ENCODE assay signal across 22 cellular contexts in the genomic region with DNA sequence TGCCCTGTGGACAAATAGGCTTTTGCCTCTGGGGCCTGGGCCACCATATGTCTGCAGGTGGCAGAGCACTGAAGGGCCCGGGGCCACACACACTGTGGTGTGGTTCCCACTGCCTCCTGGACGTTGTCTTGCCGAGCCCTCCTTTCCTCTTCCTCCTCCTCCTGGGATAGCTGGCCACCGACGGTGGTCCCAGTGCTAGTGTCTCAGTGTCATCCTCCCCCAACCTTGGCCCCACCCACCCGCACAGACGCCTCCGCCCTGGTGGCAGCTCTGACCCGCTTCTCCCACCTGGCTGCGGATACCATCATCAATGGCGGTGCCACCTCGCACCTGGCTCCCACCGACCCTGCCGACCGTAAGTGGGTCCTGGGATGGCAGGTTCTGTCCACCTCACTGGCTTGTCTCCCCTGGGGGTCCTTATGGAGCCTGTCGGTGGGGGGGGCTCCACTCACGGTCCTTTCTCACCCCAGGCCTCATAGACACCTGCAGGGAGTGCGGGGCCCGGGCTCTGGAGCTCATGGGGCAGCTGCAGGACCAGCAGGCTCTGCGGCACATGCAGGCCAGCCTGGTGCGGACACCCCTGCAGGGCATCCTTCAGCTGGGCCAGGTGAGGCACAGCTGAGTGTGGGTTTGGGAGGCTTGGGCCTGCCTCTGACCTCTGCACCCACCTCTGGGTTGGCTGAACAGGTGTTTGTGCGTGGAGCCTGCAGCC. TPM values are rescaled to one million over a fixed set of nuclear protein-coding genes. Genes with fewer than 3 reads are reported as not detected.
DNase-seq lines count a peak whose midpoint lies in the region; ATAC-seq, FAIRE-seq and TF ChIP-seq lines count a peak whose summit lies in the region.
"Had no signal": no experiment of that assay in that cellular context is flagged by ENCODE, and none has a peak within 500 bp of the region (broad histone marks: within the 10 kb centered on the region; RNA-seq: fewer than 3 reads in every experiment).

No MANE protein-coding gene starts in this region.

- no peaks in the 10 kb centered on the region for H3K9me3 ChIP-seq in K562 (replicated peaks; ENCODE audit: control insufficient read depth, insufficient read depth, low read depth, low read length)
- H3K9me3 ChIP-seq in osteoblast (ENCODE audit: low read depth, low read length): no peaks in the 10 kb centered on the region
- H3K9me3 ChIP-seq: HAP-1, Peyer's patch had no signal

- 0 out of 2 replicates have a peak, but pooled peaks cover 3% of the 10 kb centered on the region for H4K20me1 ChIP-seq in K562 (replicated peaks; ENCODE audit: control insufficient read depth, insufficient read depth, low read length)
- no peaks in the 10 kb centered on the region for H4K20me1 ChIP-seq in osteoblast (ENCODE audit: insufficient read depth, low read length)

- no peak for TF ChIP-seq POLR2A in K562 (conservative IDR thresholded peaks at IDR 0.05)

- BruUV-seq in K562 (replicated peaks; lab: Mats Ljungman, UMichigan): no TSS peak

- no peak for TF ChIP-seq CTCF in K562 (IDR thresholded peaks at IDR 0.05 in 2 of 3, conservative IDR thresholded peaks at IDR 0.05 in 1 of 3; ENCODE audit: insufficient read depth in 2 of 3, low read depth in 1 of 3, low read length in 3 of 3)
- no peak for TF ChIP-seq CTCF in osteoblast (IDR thresholded peaks at IDR 0.05; ENCODE audit: extremely low read depth, low read depth, low read length)
- no peak for TF ChIP-seq CTCF in GM13977 (IDR thresholded peaks at IDR 0.05; ENCODE audit: extremely low read depth, insufficient read depth, missing control alignments)

- no peak overlapping the region for H3K9ac ChIP-seq in K562 (ENCODE audit: insufficient read depth in 1 of 2, low read depth in 2 of 2, low read length in 2 of 2)

- no peak overlapping the region for H2AFZ ChIP-seq in K562 (ENCODE audit: low read depth, low read length)
- no peak overlapping the region for H2AFZ ChIP-seq in osteoblast (ENCODE audit: low read length)

- H3K79me2 ChIP-seq in K562 (ENCODE audit: control insufficient read depth, insufficient read depth, low read length) (no peaks in the 10 kb centered on the region), osteoblast (ENCODE audit: insufficient read depth, low read length) (no peaks in the 10 kb centered on the region)

- H3K36me3 ChIP-seq in H7 (replicated peaks; ENCODE audit: control insufficient read depth, insufficient read depth, low read length) (no peaks in the 10 kb centered on the region; the same call in 1 of the 2 replicates), K562 (ENCODE audit: control insufficient read depth, insufficient read depth, low read length) (peaks cover 10% of the 10 kb centered on the region; the same call in 1 of the 3 replicates), osteoblast (ENCODE audit: insufficient read depth, low read length) (no peaks in the 10 kb centered on the region)

- H3K4me1 ChIP-seq in K562 (replicated peaks in 1 of 2; ENCODE audit: control insufficient read depth in 2 of 2, insufficient read depth in 2 of 2, low read length in 2 of 2) (peaks cover 0 to 53% of the 10 kb centered on the region in 2 experiments; a peak in 2 of 5 replicates), osteoblast (ENCODE audit: insufficient read depth, low read length) (no peaks in the 10 kb centered on the region)
- H3K4me1 ChIP-seq: HAP-1 had no signal

- in situ Hi-C loops in K562 (cut with MboI): loop anchor here (10.0 kb wide), 1 partner anchor 96 kb away; no protein-coding TSS in a partner anchor
- in situ Hi-C loops in GM13977 (cut with MboI; ENCODE audit: low pct_unique_long_range_greater_than_20kb, low sequenced_read_pairs, unreplicated experiment): no loop called here

- 79% methylated on average over 10 of the region's 22 CpGs for WGBS in K562 (ENCODE audit: insufficient coverage, low coverage, missing lambda C conversion rate)

- no peaks in the 10 kb centered on the region for H3K9me1 ChIP-seq in K562 (ENCODE audit: control insufficient read depth, insufficient read depth, low read length)

- H3K4me2 ChIP-seq in K562 (ENCODE audit: insufficient read depth, low read length) (no peak overlapping the region), osteoblast (ENCODE audit: insufficient read depth, low read length) (no peak overlapping the region)

- CTCF ChIA-PET in K562 (lab: Yijun Ruan, JAX; ENCODE audit: low intra/inter-chr PET ratio): no interaction called here

- H3K4me3 ChIP-seq in H7 (ENCODE audit: insufficient read depth, low read depth, low read length) (no peak overlapping the region), K562 (no peak overlapping the region), osteoblast (ENCODE audit: insufficient read depth, low read length) (no peak overlapping the region)
- H3K4me3 ChIP-seq: HAP-1, Peyer's patch had no signal

- TF ChIP-seq RAD21 in K562 (CRISPR knock-in tag; conservative IDR thresholded peaks at IDR 0.05 in 1 of 2, IDR thresholded peaks at IDR 0.05 in 1 of 2): no peak

- DNase-seq in 8988T: peak; percentile 19
- peak; percentile 62 for DNase-seq in H7
- no peak for DNase-seq in K562 (ENCODE audit: extremely low read depth in 1 of 4, low spot score in 3 of 4)
- DNase-seq in osteoblast (ENCODE audit: insufficient read length, low spot score, missing footprints): peak; percentile 78
- no peak for DNase-seq in CD1c-positive myeloid dendritic cell (ENCODE audit: extremely low spot score)
- no peak for DNase-seq in NCI-H345 treated with DMSO at 0.1 percent for 48 hours (lab: John Stamatoyannopoulos, UW; ENCODE audit: unreplicated experiment)
- no peak for DNase-seq in GM13977 (ENCODE audit: low spot score)
- DNase-seq: ACHN; DMS 273 treated with DMSO at 0.1 percent for 48 hours; NCI-H1092 treated with DMSO at 0.1 percent for 48 hours; NCI-H146; NCI-H2029 treated with DMSO at 0.1 percent for 48 hours; NCI-H2171 treated with DMSO at 0.1 percent for 48 hours; NCI-H510A; NCI-H748 treated with DMSO at 0.1 percent for 48 hours; NK-92 treated with Interleukin-12 subunit alpha and Interleukin-12 subunit beta, amount 100 ng/mL, for 24 hours; Peyer's patch; SHP77 had no signal

- FAIRE-seq in K562 (lab: Jason Lieb, UNC): no peak
- FAIRE-seq: G401.6, HTR-8/SVneo had no signal

- H3K27me3 ChIP-seq in H7 (ENCODE audit: control insufficient read depth, insufficient read depth, low read length): no peaks in the 10 kb centered on the region
- no peaks in the 10 kb centered on the region for H3K27me3 ChIP-seq in K562 (ENCODE audit: control insufficient read depth in 2 of 2, insufficient read depth in 2 of 2, low read length in 2 of 2)
- H3K27me3 ChIP-seq in osteoblast (ENCODE audit: insufficient read depth, low read length): no peaks in the 10 kb centered on the region
- H3K27me3 ChIP-seq: Peyer's patch had no signal

- ATAC-seq in K562: no peak

- TF ChIP-seq EP300 in K562 (IDR thresholded peaks at IDR 0.05; ENCODE audit: low read length): no peak

- POLR2A ChIA-PET in K562 (lab: Yijun Ruan, JAX): interaction anchor here (0.9 to 1.3 kb wide), 2 partner anchors 9 to 14 kb away, joined by 3 read pairs; no protein-coding TSS in a partner anchor

- intact Hi-C loops in K562 (cut with micrococcal nuclease): no loop called here

- H3K27ac ChIP-seq in K562 (ENCODE audit: extremely low read depth, low read depth, low read length): no peak overlapping the region
- no peak overlapping the region for H3K27ac ChIP-seq in osteoblast (ENCODE audit: low read depth, low read length)
- H3K27ac ChIP-seq: C4-2B, Peyer's patch had no signal

TF ChIP-seq in K562, 482 proteins besides CTCF, POLR2A, EP300 and RAD21:
- TF ChIP-seq POLR2G (IDR thresholded peaks at IDR 0.05; ENCODE audit: low read depth, low read length) (peak; percentile 10; the same call in 1 of the 2 replicates), ZNF77 (CRISPR knock-in tag; IDR thresholded peaks at IDR 0.05) (no peak)
TF ChIP-seq in K562: peak in this region for 1.

RNA-seq across cellular contexts. Expression of a gene that starts 23.5 kb away (rescaled TPM):
- 33.6 and 35.6 TPM in 2 replicates for total RNA-seq in H7 (2014; rRNA removed; shearing (Covaris generic))
- total RNA-seq in K562 (2011; cell fraction: chromatin; rRNA removed; ENCODE audit: low replicate concordance): 70.1 and 194 TPM in 2 replicates
- total RNA-seq in K562 (2011; cell fraction: nucleolus; rRNA removed): 103 and 109 TPM in 2 replicates
- 63.5 and 76.8 TPM in 2 replicates for total RNA-seq in K562 (2011; cell fraction: nucleoplasm; rRNA removed)
- total RNA-seq in K562 (2014; rRNA removed) (29.2 and 30.4 TPM in 2 replicates), K562 (2014; rRNA removed; fragmentation: Illumina TruSeq; extraction: Trizol) (6.4 and 8.6 TPM in 2 replicates), K562 (2015; rRNA removed; fragmentation: Illumina TruSeq; extraction: Trizol) (12.0 and 13.2 TPM in 2 replicates), K562 (2021) (27.8 and 31.0 TPM in 2 replicates), osteoblast (19.4 and 21.0 TPM in 2 replicates)
- polyA plus RNA-seq in K562 (2011; rRNA removed) (14.2 and 17.2 TPM in 2 replicates), K562 (2014; fragmentation: Illumina TruSeq; extraction: Trizol) (21.7 and 33.6 TPM in 2 replicates), K562 (2014; fragmentation: Nextera tagmentation; extraction: Ambion mirVana) (under 1 TPM; 0.15 to 0.45 TPM), K562 (2014; rRNA removed) (27.0 and 29.1 TPM in 2 replicates)
- 8.8 and 22.2 TPM in 2 replicates for polyA plus RNA-seq in K562 (2011; cell fraction: cytosol; rRNA removed)
- polyA plus RNA-seq in K562 (2011; cell fraction: nucleus; rRNA removed): 107 and 176 TPM in 2 replicates
- polyA plus RNA-seq in K562 (2012): 15.6 and 30.3 TPM in 2 replicates
- polyA minus RNA-seq in K562 (2011; rRNA and poly(A)+ RNA removed): 5.7 and 11.0 TPM in 2 replicates
- 6.4 and 7.5 TPM in 2 replicates for polyA minus RNA-seq in K562 (2011; cell fraction: cytosol; rRNA and poly(A)+ RNA removed)
- 23.3 and 26.9 TPM in 2 replicates for polyA minus RNA-seq in K562 (2011; cell fraction: nucleus; rRNA and poly(A)+ RNA removed)

RNA-seq across cellular contexts. Expression of a gene that starts 37.2 kb away (rescaled TPM):
- total RNA-seq in H7 (2014; rRNA removed; shearing (Covaris generic)): 14.7 and 20.9 TPM in 2 replicates
- total RNA-seq in K562 (2011; cell fraction: chromatin; rRNA removed; ENCODE audit: low replicate concordance): 49.3 and 58.0 TPM in 2 replicates
- 33.2 and 33.4 TPM in 2 replicates for total RNA-seq in K562 (2011; cell fraction: nucleolus; rRNA removed)
- 41.1 and 66.6 TPM in 2 replicates for total RNA-seq in K562 (2011; cell fraction: nucleoplasm; rRNA removed)
- total RNA-seq in K562 (2014; rRNA removed): 27.9 and 34.1 TPM in 2 replicates
- total RNA-seq in K562 (2014; rRNA removed; fragmentation: Illumina TruSeq; extraction: Trizol): 9.5 and 12.3 TPM in 2 replicates
- 18.1 and 18.5 TPM in 2 replicates for total RNA-seq in K562 (2015; rRNA removed; fragmentation: Illumina TruSeq; extraction: Trizol)
- total RNA-seq in K562 (2021): 35.8 and 37.4 TPM in 2 replicates
- polyA plus RNA-seq in K562 (2011; rRNA removed): 13.8 TPM in 2 replicates
- 19.4 and 30.1 TPM in 2 replicates for polyA plus RNA-seq in K562 (2011; cell fraction: cytosol; rRNA removed)
- 22.7 and 30.0 TPM in 2 replicates for polyA plus RNA-seq in K562 (2011; cell fraction: nucleus; rRNA removed)
- polyA plus RNA-seq in K562 (2012): 18.5 and 22.9 TPM in 2 replicates
- polyA plus RNA-seq in K562 (2014; fragmentation: Illumina TruSeq; extraction: Trizol): 17.9 and 24.0 TPM in 2 replicates
- polyA plus RNA-seq in K562 (2014; fragmentation: Nextera tagmentation; extraction: Ambion mirVana): under 1 TPM; 0.28 to 0.34 TPM
- polyA plus RNA-seq in K562 (2014; rRNA removed): 24.7 and 33.3 TPM in 2 replicates
- polyA minus RNA-seq in K562 (2011; rRNA and poly(A)+ RNA removed): 12.2 and 15.1 TPM in 2 replicates
- polyA minus RNA-seq in K562 (2011; cell fraction: cytosol; rRNA and poly(A)+ RNA removed): 13.9 and 17.0 TPM in 2 replicates
- 11.8 and 13.6 TPM in 2 replicates for polyA minus RNA-seq in K562 (2011; cell fraction: nucleus; rRNA and poly(A)+ RNA removed)
- 19.2 and 20.6 TPM in 2 replicates for total RNA-seq in osteoblast

Comparison
In these comparisons a context has a peak if more than half of its experiments do, and no peak if none do; other contexts are left out.
1. DNase-seq: peak in 8988T (single experiment), H7 (single experiment) and osteoblast (single experiment); none in K562 (0 of 4), CD1c-positive myeloid dendritic cell (single experiment), NCI-H345 treated with DMSO at 0.1 percent for 48 hours (single experiment) and GM13977 (single experiment).